Comparison of ENCODE assay signal across 20 cellular contexts in genomic region chr21:29085106-29085752, GRCh38. TPM values are rescaled to one million over a fixed set of nuclear protein-coding genes. Genes with fewer than 3 reads are reported as not detected.
"Had no signal": no experiment of that assay in that cellular context is flagged by ENCODE, and none has a peak within 500 bp of the region (broad histone marks: within the 10 kb centered on the region; RNA-seq: fewer than 3 reads in every experiment).

No MANE protein-coding gene starts in this region.

- H3K36me3 ChIP-seq: esophagus squamous epithelium, gastroesophageal sphincter, thyroid gland, upper lobe of right lung, vagina had no signal

- DNase-seq: effector memory CD8-positive, alpha-beta T cell; esophagus squamous epithelium; foreskin fibroblast; glutamatergic neuron; kidney; left cardiac atrium; left ventricle myocardium superior; mesendoderm; mucosa of descending colon; naive thymus-derived CD8-positive, alpha-beta T cell; posterior cingulate gyrus; stimulated activated CD4-positive, alpha-beta T cell treated with anti-CD3 and anti-CD28 coated beads, Interleukin-2, amount 100 ng/mL, for 48 hours; stimulated activated naive CD4-positive, alpha-beta T cell treated with Interleukin-2 at 50 U/mL for 16 hours; thyroid gland; upper lobe of right lung had no signal

- H3K4me1 ChIP-seq: vagina had no signal

- H3K27me3 ChIP-seq: esophagus squamous epithelium, gastroesophageal sphincter, thyroid gland, upper lobe of right lung, vagina had no signal

- H3K9me3 ChIP-seq: esophagus squamous epithelium, gastroesophageal sphincter, mucosa of descending colon, thyroid gland, upper lobe of right lung, vagina had no signal

- H3K4me3 ChIP-seq: esophagus squamous epithelium, gastroesophageal sphincter, mucosa of descending colon, skin epidermis, thyroid gland, upper lobe of right lung, vagina had no signal

- H3K27ac ChIP-seq: epithelial cell of prostate, esophagus squamous epithelium, gastroesophageal sphincter, skin epidermis, thyroid gland, upper lobe of right lung, vagina had no signal

- FAIRE-seq: kidney had no signal

RNA-seq across cellular contexts. Expression of gene MAP3K7CL, which starts 45.2 kb away (rescaled TPM):
- polyA plus RNA-seq: neural cell had no signal
